In the genomic region with DNA sequence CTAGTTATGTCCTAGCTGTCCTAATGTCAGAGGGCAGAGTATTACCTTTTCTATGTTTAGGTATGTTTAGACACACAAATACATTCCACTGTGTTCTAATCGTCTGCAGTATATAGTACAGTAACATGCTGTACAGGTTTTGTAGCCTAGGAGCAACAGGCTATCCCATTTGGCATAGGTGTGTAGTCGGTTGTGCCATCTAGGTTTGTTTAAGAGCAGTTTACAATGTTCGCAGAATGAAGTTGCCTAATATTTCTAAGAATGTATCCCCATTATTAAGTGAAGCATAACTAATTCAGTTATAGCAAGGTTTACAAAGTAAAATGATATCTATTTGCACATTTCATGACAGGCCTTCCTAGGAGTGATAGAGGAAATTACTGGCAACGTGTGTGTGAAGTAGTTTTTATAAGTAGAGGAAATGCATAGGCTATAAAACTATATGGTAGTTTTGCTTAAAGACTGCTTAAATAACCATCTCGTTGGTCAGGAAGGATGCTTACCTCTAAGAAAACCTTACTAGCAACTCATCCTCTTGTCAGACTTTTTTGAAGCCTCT, we compare ENCODE assay signal across 1 cellular context.
TF ChIP-seq lines count a peak whose summit lies in the region.

No MANE protein-coding gene starts in this region.

TF ChIP-seq in K562, 482 proteins besides CTCF, POLR2A, EP300 and RAD21:
- TF ChIP-seq PURB (CRISPR knock-in tag; IDR thresholded peaks at IDR 0.05; ENCODE audit: low read depth) (no peak), CREB1 (IDR thresholded peaks at IDR 0.05) (no peak), CREB1 (CRISPR knock-in tag; IDR thresholded peaks at IDR 0.05) (no peak), PTTG1 (tag; IDR thresholded peaks at IDR 0.05; ENCODE audit: low read depth) (no peak), JUND (IDR thresholded peaks at IDR 0.05; ENCODE audit: borderline replicate concordance, low read depth, low read length) (no peak), JUND (tag; IDR thresholded peaks at IDR 0.05; ENCODE audit: borderline replicate concordance, low read depth, low read length) (no peak), EP400 (IDR thresholded peaks at IDR 0.05) (no peak)
- TF ChIP-seq, protein P1, sequence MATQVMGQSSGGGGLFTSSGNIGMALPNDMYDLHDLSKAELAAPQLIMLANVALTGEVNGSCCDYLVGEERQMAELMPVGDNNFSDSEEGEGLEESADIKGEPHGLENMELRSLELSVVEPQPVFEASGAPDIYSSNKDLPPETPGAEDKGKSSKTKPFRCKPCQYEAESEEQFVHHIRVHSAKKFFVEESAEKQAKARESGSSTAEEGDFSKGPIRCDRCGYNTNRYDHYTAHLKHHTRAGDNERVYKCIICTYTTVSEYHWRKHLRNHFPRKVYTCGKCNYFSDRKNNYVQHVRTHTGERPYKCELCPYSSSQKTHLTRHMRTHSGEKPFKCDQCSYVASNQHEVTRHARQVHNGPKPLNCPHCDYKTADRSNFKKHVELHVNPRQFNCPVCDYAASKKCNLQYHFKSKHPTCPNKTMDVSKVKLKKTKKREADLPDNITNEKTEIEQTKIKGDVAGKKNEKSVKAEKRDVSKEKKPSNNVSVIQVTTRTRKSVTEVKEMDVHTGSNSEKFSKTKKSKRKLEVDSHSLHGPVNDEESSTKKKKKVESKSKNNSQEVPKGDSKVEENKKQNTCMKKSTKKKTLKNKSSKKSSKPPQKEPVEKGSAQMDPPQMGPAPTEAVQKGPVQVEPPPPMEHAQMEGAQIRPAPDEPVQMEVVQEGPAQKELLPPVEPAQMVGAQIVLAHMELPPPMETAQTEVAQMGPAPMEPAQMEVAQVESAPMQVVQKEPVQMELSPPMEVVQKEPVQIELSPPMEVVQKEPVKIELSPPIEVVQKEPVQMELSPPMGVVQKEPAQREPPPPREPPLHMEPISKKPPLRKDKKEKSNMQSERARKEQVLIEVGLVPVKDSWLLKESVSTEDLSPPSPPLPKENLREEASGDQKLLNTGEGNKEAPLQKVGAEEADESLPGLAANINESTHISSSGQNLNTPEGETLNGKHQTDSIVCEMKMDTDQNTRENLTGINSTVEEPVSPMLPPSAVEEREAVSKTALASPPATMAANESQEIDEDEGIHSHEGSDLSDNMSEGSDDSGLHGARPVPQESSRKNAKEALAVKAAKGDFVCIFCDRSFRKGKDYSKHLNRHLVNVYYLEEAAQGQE (CRISPR knock-in tag; IDR thresholded peaks at IDR 0.05; ENCODE audit: low read depth), result no peak
- TF ChIP-seq, protein P2, sequence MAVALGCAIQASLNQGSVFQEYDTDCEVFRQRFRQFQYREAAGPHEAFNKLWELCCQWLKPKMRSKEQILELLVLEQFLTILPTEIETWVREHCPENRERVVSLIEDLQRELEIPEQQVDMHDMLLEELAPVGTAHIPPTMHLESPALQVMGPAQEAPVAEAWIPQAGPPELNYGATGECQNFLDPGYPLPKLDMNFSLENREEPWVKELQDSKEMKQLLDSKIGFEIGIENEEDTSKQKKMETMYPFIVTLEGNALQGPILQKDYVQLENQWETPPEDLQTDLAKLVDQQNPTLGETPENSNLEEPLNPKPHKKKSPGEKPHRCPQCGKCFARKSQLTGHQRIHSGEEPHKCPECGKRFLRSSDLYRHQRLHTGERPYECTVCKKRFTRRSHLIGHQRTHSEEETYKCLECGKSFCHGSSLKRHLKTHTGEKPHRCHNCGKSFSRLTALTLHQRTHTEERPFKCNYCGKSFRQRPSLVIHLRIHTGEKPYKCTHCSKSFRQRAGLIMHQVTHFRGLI (CRISPR knock-in tag; IDR thresholded peaks at IDR 0.05), result no peak
